8 cellular contexts compared by ENCODE assay signal in the genomic region with DNA sequence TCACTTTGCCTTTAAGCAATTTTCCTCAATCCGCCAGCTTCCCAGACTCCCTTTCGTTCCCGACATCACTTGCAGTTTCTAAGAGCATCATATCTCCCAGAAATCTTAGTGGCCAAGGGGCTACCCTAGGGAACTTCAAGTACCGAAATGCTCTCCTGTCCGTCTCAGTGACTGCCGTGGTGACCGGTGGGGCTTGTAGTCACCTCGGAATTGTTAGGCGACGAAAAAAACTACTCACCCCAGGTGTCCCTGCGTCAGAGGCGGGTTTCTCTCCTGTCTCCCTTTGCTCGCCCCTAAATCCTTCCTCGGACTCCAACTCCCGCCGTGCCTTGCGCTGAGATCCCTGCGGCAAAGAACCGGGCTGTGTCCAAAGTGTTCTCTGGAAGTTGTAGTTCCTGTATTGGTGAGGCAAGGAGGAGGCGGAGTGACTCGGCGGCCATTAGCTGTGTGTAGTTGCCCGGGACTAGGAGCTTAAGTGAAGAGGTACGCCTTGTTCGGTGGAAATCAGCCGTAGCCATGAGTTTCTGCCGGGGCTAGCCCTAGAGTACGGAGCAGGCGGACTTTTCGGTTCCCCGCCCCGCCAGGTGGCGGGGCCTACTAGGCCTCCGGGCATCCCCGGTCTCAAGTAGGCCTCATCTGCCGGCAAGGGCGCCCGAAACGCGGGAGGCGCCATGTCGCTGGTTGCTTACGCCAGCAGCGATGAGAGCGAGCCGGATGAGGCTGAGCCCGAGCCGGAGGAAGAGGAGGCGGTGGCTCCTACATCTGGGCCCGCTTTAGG. TPM values are rescaled to one million over a fixed set of nuclear protein-coding genes. Genes with fewer than 3 reads are reported as not detected.
DNase-seq lines count a peak whose midpoint lies in the region; FAIRE-seq and TF ChIP-seq lines count a peak whose summit lies in the region.

A gene with protein sequence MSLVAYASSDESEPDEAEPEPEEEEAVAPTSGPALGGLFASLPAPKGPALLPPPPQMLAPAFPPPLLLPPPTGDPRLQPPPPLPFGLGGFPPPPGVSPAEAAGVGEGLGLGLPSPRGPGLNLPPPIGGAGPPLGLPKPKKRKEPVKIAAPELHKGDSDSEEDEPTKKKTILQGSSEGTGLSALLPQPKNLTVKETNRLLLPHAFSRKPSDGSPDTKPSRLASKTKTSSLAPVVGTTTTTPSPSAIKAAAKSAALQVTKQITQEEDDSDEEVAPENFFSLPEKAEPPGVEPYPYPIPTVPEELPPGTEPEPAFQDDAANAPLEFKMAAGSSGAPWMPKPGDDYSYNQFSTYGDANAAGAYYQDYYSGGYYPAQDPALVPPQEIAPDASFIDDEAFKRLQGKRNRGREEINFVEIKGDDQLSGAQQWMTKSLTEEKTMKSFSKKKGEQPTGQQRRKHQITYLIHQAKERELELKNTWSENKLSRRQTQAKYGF (plus strand): TSS at position 435 of the 778 bp plus-strand sequence. CDS start 237 bp downstream, at position 672.

- peak within 1 kb of the TSS; percentile 95 for H3K4me2 ChIP-seq in Loucy (ENCODE audit: low read depth, low read length, poor library complexity, severe bottlenecking)

- peak within 1 kb of the TSS; percentile 94 for H3K9ac ChIP-seq in Loucy (ENCODE audit: low read depth, low read length, poor library complexity, severe bottlenecking)

- FAIRE-seq in H54 (lab: Jason Lieb, UNC): peak; percentile 58

- DNase-seq in ELF-1 (ENCODE audit: low read depth, low spot score) (peak; percentile 100), H54 (ENCODE audit: insufficient read length, low spot score) (peak; percentile 82), fibroblast of the conjunctiva (ENCODE audit: low read depth) (peak; percentile 100), nephron progenitor cell (peak; percentile 92), stomach (peak; percentile 97)
- peak; percentile 96 for DNase-seq in activated effector memory CD4-positive, alpha-beta T cell treated with Interleukin-2 at 50 U/mL for 16 hours

- no peak for TF ChIP-seq EP300 in stomach (IDR thresholded peaks at IDR 0.05)

- peaks cover 43% of the 10 kb centered on the region for H3K4me1 ChIP-seq in Loucy (ENCODE audit: insufficient read depth, low read length, poor library complexity, severe bottlenecking)
- peaks cover 35 to 57% (median 53%) of the 10 kb centered on the region in 4 donors for H3K4me1 ChIP-seq in stomach

- H3K4me3 ChIP-seq in Loucy (ENCODE audit: low read length, poor library complexity, severe bottlenecking) (peak within 1 kb of the TSS; percentile 78), stomach (peak within 1 kb of the TSS; percentile 90 to 97 (median 94))

- no peaks in the 10 kb centered on the region for H3K9me3 Mint-ChIP-seq in nephron progenitor cell

- peaks cover 41% of the 10 kb centered on the region for H4K20me1 ChIP-seq in Loucy (ENCODE audit: insufficient read depth, low read length, poor library complexity, severe bottlenecking)

- peak; percentile 45 for TF ChIP-seq POLR2A in H54 (IDR thresholded peaks at IDR 0.05; ENCODE audit: low read depth, low read length)
- TF ChIP-seq POLR2A in Raji (IDR thresholded peaks at IDR 0.05; ENCODE audit: insufficient read depth, low read depth, low read length): peak; percentile 50; the same call in 1 of the 2 replicates
- TF ChIP-seq POLR2A in stomach (IDR thresholded peaks at IDR 0.05): no peak

- intact Hi-C loops in stomach (cut with DNase I; ENCODE audit: low total_unique reads): no loop called here

- H3K4me1 Mint-ChIP-seq in nephron progenitor cell: peaks cover 36% of the 10 kb centered on the region

- TF ChIP-seq CTCF in Loucy (conservative IDR thresholded peaks at IDR 0.05; ENCODE audit: low read length): no peak
- TF ChIP-seq CTCF in nephron progenitor cell (IDR thresholded peaks at IDR 0.05): no peak
- no peak for TF ChIP-seq CTCF in stomach (IDR thresholded peaks at IDR 0.05)

- 0% methylated on average over 34 to 50 of the region's 50 CpGs for WGBS in stomach, 5 donors

- peak within 1 kb of the TSS; percentile 75 for H2AFZ ChIP-seq in Loucy (ENCODE audit: low read length)

- no peaks in the 10 kb centered on the region for H3K36me3 ChIP-seq in Loucy (ENCODE audit: insufficient read depth, low read length)
- H3K36me3 ChIP-seq in stomach: peaks cover 5 to 19% (median 11%) of the 10 kb centered on the region in 4 donors

- H3K27me3 ChIP-seq in Loucy (ENCODE audit: insufficient read depth, low read length, poor library complexity, severe bottlenecking): no peaks in the 10 kb centered on the region
- H3K27me3 ChIP-seq in stomach: no peaks in the 10 kb centered on the region

- no peaks in the 10 kb centered on the region for H3K27me3 Mint-ChIP-seq in nephron progenitor cell (ENCODE audit: low read depth, poor library complexity)

- H3K27ac Mint-ChIP-seq in nephron progenitor cell: peak within 1 kb of the TSS; percentile 43

- H3K36me3 Mint-ChIP-seq in nephron progenitor cell (ENCODE audit: low read depth): peaks cover 18% of the 10 kb centered on the region

- H3K79me2 ChIP-seq in Loucy (ENCODE audit: insufficient read depth, low read length): peaks cover 58% of the 10 kb centered on the region

- H3K9me3 ChIP-seq in Loucy (ENCODE audit: insufficient read depth, low read depth, low read length) (no peaks in the 10 kb centered on the region), stomach (no peaks in the 10 kb centered on the region)

- peak within 1 kb of the TSS; percentile 92 to 97 (median 97) for H3K27ac ChIP-seq in stomach

- H3K4me3 Mint-ChIP-seq in nephron progenitor cell: no peak within 1 kb of the TSS

- H3F3A ChIP-seq in Loucy (ENCODE audit: low read depth): no peaks in the 10 kb centered on the region

- no peaks in the 10 kb centered on the region for H3K9me2 ChIP-seq in Loucy (replicated peaks; ENCODE audit: low read depth, low read length)

RNA-seq across cellular contexts. Expression of the gene that starts here (rescaled TPM):
- 10 to 100 TPM; 24.0 to 93.0 (median 76.4) TPM for total RNA-seq in stomach
- 10 to 100 TPM; 39.1 to 41.9 (median 40.1) TPM for polyA plus RNA-seq in stomach

Comparison
In these comparisons a context has a peak if more than half of its experiments do, and no peak if none do; other contexts are left out.
1. Peak in every context shown above with its lines: DNase-seq, H3K4me3 ChIP-seq and H3K27ac ChIP-seq.
2. POLR2A ChIP-seq: peak in H54 (single experiment) and Raji (single experiment); none in stomach (0 of 4).